20 cellular contexts compared by ENCODE assay signal in genomic region chr12:106480259-106480658, GRCh38.
DNase-seq lines count a peak whose midpoint lies in the region; ATAC-seq, FAIRE-seq and TF ChIP-seq lines count a peak whose summit lies in the region.
"Had no signal": no experiment of that assay in that cellular context is flagged by ENCODE, and none has a peak within 500 bp of the region (broad histone marks: within the 10 kb centered on the region; RNA-seq: fewer than 3 reads in every experiment).

No MANE protein-coding gene starts in this region.

- H3K27me3 ChIP-seq in small intestine (ENCODE audit: control insufficient read depth in 2 of 2, insufficient read depth in 2 of 2, low read length in 2 of 2) (no peaks in the 10 kb centered on the region), HepG2 (ENCODE audit: control insufficient read depth in 1 of 2, insufficient read depth in 2 of 2, low read length in 2 of 2) (no peaks in the 10 kb centered on the region)
- H3K27me3 ChIP-seq: BE2C had no signal

- CTCF ChIA-PET in RWPE1 (lab: Yijun Ruan, JAX) = no interaction called here
- CTCF ChIA-PET in HepG2 (lab: Yijun Ruan, JAX; ENCODE audit: low intra/inter-chr PET ratio, low total read pairs) = no interaction called here

- H4K20me1 ChIP-seq in HepG2 (ENCODE audit: insufficient read depth, low read length) = no peaks in the 10 kb centered on the region

- TF ChIP-seq CTCF in RWPE1 (conservative IDR thresholded peaks at IDR 0.05; ENCODE audit: low read depth) = no peak
- no peak for TF ChIP-seq CTCF in epithelial cell of esophagus (IDR thresholded peaks at IDR 0.05; ENCODE audit: insufficient read depth, low read depth, low read length, missing control alignments)
- TF ChIP-seq CTCF in HepG2 (CRISPR knock-in tag; IDR thresholded peaks at IDR 0.05) = no peak

- H2AFZ ChIP-seq in HepG2 (ENCODE audit: low read length) = no peak overlapping the region
- H2AFZ ChIP-seq: GM23338 had no signal

- no peaks in the 10 kb centered on the region for H3K4me1 ChIP-seq in small intestine (ENCODE audit: control insufficient read depth in 2 of 2, insufficient read depth in 1 of 2, low read depth in 1 of 2, low read length in 1 of 2)
- H3K4me1 ChIP-seq in HepG2 (ENCODE audit: insufficient read depth, low read length) = peaks cover 5% of the 10 kb centered on the region; the same call in 1 of the 2 replicates
- H3K4me1 ChIP-seq: BE2C had no signal

- H3K4me2 ChIP-seq in HepG2 (ENCODE audit: low read depth, low read length) = no peak overlapping the region
- H3K4me2 ChIP-seq: GM23338 had no signal

- H3K4me3 ChIP-seq in epithelial cell of esophagus (ENCODE audit: low read length) (no peak overlapping the region), small intestine (ENCODE audit: low read depth in 1 of 2, low read length in 2 of 2) (no peak overlapping the region), HepG2 (replicated peaks in 1 of 3; ENCODE audit: insufficient read depth in 1 of 3, low read depth in 2 of 3, low read length in 3 of 3) (no peak overlapping the region)
- H3K4me3 ChIP-seq: GM23338 had no signal

- H3K9me3 ChIP-seq in small intestine (ENCODE audit: control insufficient read depth, low read depth) (no peaks in the 10 kb centered on the region), HepG2 (ENCODE audit: low read length) (no peaks in the 10 kb centered on the region)
- H3K9me3 ChIP-seq: BE2C had no signal

- no peak overlapping the region for H3K27ac ChIP-seq in RWPE1
- H3K27ac ChIP-seq in small intestine (ENCODE audit: low read depth in 1 of 2, low read length in 1 of 2) = no peak overlapping the region
- H3K27ac ChIP-seq in HepG2 (ENCODE audit: extremely low read length, insufficient read depth, low read length) = no peak overlapping the region
- H3K27ac ChIP-seq: C4-2B had no signal

- in situ Hi-C loops in HepG2 (cut with HindIII; ENCODE audit: extremely low pct_ligation_motif_present, low pct_unique_long_range_greater_than_20kb) = no loop called here

- BruUV-seq in HepG2 (replicated peaks; lab: Mats Ljungman, UMichigan) = no TSS peak

- TF ChIP-seq RAD21 in HepG2 (CRISPR knock-in tag; IDR thresholded peaks at IDR 0.05) = no peak

- H3K79me2 ChIP-seq in HepG2 (ENCODE audit: insufficient read depth, low read length) = no peaks in the 10 kb centered on the region

- TF ChIP-seq POLR2A in HepG2 (IDR thresholded peaks at IDR 0.05; ENCODE audit: insufficient read depth in 1 of 2, low read depth in 2 of 2, low read length in 2 of 2) = no peak

- DNase-seq in RWPE1 (ENCODE audit: low spot score) = peak; percentile 9
- peak; percentile 46 for DNase-seq in epithelial cell of esophagus (ENCODE audit: low read depth)
- peak in 1 of 2 donors; percentile 5 for DNase-seq in left colon
- peak; percentile 7 for DNase-seq in small intestine
- no peak for DNase-seq in HepG2 (ENCODE audit: low spot score)
- DNase-seq in NCI-H2081 (lab: John Stamatoyannopoulos, UW) = no peak
- DNase-seq: BE2C; CD4-positive, alpha-beta memory T cell; DMS153; DND-41; GF-D8; H7; IMR-90; KBM-7 had no signal

- no peak overlapping the region for H3K9ac ChIP-seq in HepG2 (ENCODE audit: insufficient read depth, low read depth, low read length)

- POLR2A ChIA-PET in RWPE1 (lab: Yijun Ruan, JAX; ENCODE audit: low non-redundant PET) (no interaction called here), HepG2 (lab: Yijun Ruan, JAX) (no interaction called here)

- no peak for TF ChIP-seq EP300 in HepG2 (IDR thresholded peaks at IDR 0.05; ENCODE audit: low read depth in 2 of 2, low read length in 2 of 2)
- TF ChIP-seq EP300 in HepG2 (CRISPR knock-in tag; IDR thresholded peaks at IDR 0.05; ENCODE audit: borderline replicate concordance) = no peak

- intact Hi-C loops in left colon (cut with DNase I, micrococcal nuclease) (no loop called here), HepG2 (cut with micrococcal nuclease; ENCODE audit: unreplicated experiment) (no loop called here)

- FAIRE-seq in small intestine (lab: Jason Lieb, UNC) (no peak), HepG2 (lab: Jason Lieb, UNC) (no peak)
- FAIRE-seq: A204.1, D721Med had no signal

- peak; percentile 56 for ATAC-seq in left colon
- no peak for ATAC-seq in GM21447 (IDR thresholded peaks at IDR 0.05; ENCODE audit: unreplicated experiment)
- no peak for ATAC-seq in HepG2
- no peak for ATAC-seq in HG02798 (IDR thresholded peaks at IDR 0.05; ENCODE audit: poor library complexity, unreplicated experiment)
- ATAC-seq: GM23338 had no signal

- H3K36me3 ChIP-seq in small intestine (ENCODE audit: control insufficient read depth in 2 of 2, insufficient read depth in 2 of 2, low read length in 2 of 2) (no peaks in the 10 kb centered on the region), HepG2 (replicated peaks in 1 of 2; ENCODE audit: control insufficient read depth in 1 of 2, insufficient read depth in 2 of 2, low read length in 2 of 2) (0 out of 5 replicates have a peak, but pooled peaks cover 0 to 5% of the 10 kb centered on the region in 2 experiments)

- WGBS in small intestine, 3 donors = 94 to 100% (median 95%) methylated on average over 1 of the region's 1 CpG
- 82% methylated on average over 1 of the region's 1 CpG for WGBS in HepG2 (ENCODE audit: low lambda C conversion rate)

TF ChIP-seq in HepG2, 621 proteins besides CTCF, POLR2A, EP300 and RAD21:
- no peak for TF ChIP-seq ZNF12 (CRISPR knock-in tag; IDR thresholded peaks at IDR 0.05)
- TF ChIP-seq NCOA5 (CRISPR knock-in tag; IDR thresholded peaks at IDR 0.05) = no peak
- no peak for TF ChIP-seq ZFP62 (CRISPR knock-in tag; IDR thresholded peaks at IDR 0.05)
- TF ChIP-seq ZNF232 (CRISPR knock-in tag; IDR thresholded peaks at IDR 0.05; ENCODE audit: borderline replicate concordance) = no peak
- no peak for TF ChIP-seq ZNF543 (CRISPR knock-in tag; IDR thresholded peaks at IDR 0.05)
- no peak for TF ChIP-seq NFIC (IDR thresholded peaks at IDR 0.05; ENCODE audit: low read length)
- no peak for TF ChIP-seq ZNF451 (CRISPR knock-in tag; IDR thresholded peaks at IDR 0.05)
- no peak for TF ChIP-seq CCDC6 (CRISPR knock-in tag; IDR thresholded peaks at IDR 0.05)
- TF ChIP-seq SNRNP70 (IDR thresholded peaks at IDR 0.05; ENCODE audit: low read depth, low read length) = no peak
- TF ChIP-seq ZNF382 (CRISPR knock-in tag; IDR thresholded peaks at IDR 0.05; ENCODE audit: borderline replicate concordance) = no peak
- no peak for TF ChIP-seq KDM5A (IDR thresholded peaks at IDR 0.05; ENCODE audit: borderline replicate concordance, low read length)
- no peak for TF ChIP-seq TOE1 (CRISPR knock-in tag; IDR thresholded peaks at IDR 0.05)
- TF ChIP-seq ZBTB20 (CRISPR knock-in tag; IDR thresholded peaks at IDR 0.05; ENCODE audit: borderline replicate concordance, low read depth) = no peak
- TF ChIP-seq LBX2 (CRISPR knock-in tag; IDR thresholded peaks at IDR 0.05; ENCODE audit: borderline replicate concordance) = no peak
- no peak for TF ChIP-seq ZNF746 (CRISPR knock-in tag; IDR thresholded peaks at IDR 0.05)

Comparison
In these comparisons a context has a peak if more than half of its experiments do, and no peak if none do; other contexts are left out.
1. DNase-seq: peak in RWPE1 (single experiment), epithelial cell of esophagus (single experiment) and small intestine (single experiment); none in HepG2 (single experiment) and NCI-H2081 (0 of 2).